Comparison of ENCODE assay signal across 1 cellular context in the genomic region with DNA sequence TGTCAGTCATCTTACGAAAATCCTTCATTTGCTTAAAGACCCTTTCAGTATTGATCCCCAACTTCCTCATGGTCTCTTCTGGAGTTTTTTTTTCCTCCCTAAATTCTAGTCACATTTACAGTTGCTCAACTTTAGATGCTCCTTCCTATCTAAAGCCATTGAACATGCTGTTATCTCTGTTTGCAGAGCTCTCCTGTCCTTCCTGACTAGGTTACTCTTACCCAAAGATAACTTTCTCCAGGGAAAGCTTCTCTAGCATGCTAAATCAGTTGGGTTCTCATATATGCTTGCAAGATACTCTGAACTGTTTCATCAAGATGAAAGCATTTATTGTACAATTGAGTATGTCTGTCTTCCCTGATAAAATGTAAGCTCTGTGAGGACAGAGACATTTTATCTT.
TF ChIP-seq lines count a peak whose summit lies in the region.

No MANE protein-coding gene starts in this region.

TF ChIP-seq in GM23338, 12 proteins besides CTCF, POLR2A, EP300 and RAD21 (continued from another document):
- TF ChIP-seq, protein P1, sequence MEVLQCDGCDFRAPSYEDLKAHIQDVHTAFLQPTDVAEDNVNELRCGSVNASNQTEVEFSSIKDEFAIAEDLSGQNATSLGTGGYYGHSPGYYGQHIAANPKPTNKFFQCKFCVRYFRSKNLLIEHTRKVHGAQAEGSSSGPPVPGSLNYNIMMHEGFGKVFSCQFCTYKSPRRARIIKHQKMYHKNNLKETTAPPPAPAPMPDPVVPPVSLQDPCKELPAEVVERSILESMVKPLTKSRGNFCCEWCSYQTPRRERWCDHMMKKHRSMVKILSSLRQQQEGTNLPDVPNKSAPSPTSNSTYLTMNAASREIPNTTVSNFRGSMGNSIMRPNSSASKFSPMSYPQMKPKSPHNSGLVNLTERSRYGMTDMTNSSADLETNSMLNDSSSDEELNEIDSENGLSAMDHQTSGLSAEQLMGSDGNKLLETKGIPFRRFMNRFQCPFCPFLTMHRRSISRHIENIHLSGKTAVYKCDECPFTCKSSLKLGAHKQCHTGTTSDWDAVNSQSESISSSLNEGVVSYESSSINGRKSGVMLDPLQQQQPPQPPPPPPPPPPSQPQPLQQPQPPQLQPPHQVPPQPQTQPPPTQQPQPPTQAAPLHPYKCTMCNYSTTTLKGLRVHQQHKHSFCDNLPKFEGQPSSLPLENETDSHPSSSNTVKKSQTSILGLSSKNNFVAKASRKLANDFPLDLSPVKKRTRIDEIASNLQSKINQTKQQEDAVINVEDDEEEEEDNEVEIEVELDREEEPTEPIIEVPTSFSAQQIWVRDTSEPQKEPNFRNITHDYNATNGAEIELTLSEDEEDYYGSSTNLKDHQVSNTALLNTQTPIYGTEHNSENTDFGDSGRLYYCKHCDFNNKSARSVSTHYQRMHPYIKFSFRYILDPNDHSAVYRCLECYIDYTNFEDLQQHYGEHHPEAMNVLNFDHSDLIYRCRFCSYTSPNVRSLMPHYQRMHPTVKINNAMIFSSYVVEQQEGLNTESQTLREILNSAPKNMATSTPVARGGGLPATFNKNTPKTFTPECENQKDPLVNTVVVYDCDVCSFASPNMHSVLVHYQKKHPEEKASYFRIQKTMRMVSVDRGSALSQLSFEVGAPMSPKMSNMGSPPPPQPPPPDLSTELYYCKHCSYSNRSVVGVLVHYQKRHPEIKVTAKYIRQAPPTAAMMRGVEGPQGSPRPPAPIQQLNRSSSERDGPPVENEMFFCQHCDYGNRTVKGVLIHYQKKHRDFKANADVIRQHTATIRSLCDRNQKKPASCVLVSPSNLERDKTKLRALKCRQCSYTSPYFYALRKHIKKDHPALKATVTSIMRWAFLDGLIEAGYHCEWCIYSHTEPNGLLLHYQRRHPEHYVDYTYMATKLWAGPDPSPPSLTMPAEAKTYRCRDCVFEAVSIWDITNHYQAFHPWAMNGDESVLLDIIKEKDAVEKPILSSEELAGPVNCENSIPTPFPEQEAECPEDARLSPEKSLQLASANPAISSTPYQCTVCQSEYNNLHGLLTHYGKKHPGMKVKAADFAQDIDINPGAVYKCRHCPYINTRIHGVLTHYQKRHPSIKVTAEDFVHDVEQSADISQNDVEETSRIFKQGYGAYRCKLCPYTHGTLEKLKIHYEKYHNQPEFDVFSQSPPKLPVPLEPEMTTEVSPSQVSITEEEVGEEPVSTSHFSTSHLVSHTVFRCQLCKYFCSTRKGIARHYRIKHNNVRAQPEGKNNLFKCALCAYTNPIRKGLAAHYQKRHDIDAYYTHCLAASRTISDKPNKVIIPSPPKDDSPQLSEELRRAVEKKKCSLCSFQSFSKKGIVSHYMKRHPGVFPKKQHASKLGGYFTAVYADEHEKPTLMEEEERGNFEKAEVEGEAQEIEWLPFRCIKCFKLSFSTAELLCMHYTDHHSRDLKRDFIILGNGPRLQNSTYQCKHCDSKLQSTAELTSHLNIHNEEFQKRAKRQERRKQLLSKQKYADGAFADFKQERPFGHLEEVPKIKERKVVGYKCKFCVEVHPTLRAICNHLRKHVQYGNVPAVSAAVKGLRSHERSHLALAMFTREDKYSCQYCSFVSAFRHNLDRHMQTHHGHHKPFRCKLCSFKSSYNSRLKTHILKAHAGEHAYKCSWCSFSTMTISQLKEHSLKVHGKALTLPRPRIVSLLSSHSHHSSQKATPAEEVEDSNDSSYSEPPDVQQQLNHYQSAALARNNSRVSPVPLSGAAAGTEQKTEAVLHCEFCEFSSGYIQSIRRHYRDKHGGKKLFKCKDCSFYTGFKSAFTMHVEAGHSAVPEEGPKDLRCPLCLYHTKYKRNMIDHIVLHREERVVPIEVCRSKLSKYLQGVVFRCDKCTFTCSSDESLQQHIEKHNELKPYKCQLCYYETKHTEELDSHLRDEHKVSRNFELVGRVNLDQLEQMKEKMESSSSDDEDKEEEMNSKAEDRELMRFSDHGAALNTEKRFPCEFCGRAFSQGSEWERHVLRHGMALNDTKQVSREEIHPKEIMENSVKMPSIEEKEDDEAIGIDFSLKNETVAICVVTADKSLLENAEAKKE (CRISPR knock-in tag; IDR thresholded peaks at IDR 0.05) = no peak
- TF ChIP-seq, protein P2, sequence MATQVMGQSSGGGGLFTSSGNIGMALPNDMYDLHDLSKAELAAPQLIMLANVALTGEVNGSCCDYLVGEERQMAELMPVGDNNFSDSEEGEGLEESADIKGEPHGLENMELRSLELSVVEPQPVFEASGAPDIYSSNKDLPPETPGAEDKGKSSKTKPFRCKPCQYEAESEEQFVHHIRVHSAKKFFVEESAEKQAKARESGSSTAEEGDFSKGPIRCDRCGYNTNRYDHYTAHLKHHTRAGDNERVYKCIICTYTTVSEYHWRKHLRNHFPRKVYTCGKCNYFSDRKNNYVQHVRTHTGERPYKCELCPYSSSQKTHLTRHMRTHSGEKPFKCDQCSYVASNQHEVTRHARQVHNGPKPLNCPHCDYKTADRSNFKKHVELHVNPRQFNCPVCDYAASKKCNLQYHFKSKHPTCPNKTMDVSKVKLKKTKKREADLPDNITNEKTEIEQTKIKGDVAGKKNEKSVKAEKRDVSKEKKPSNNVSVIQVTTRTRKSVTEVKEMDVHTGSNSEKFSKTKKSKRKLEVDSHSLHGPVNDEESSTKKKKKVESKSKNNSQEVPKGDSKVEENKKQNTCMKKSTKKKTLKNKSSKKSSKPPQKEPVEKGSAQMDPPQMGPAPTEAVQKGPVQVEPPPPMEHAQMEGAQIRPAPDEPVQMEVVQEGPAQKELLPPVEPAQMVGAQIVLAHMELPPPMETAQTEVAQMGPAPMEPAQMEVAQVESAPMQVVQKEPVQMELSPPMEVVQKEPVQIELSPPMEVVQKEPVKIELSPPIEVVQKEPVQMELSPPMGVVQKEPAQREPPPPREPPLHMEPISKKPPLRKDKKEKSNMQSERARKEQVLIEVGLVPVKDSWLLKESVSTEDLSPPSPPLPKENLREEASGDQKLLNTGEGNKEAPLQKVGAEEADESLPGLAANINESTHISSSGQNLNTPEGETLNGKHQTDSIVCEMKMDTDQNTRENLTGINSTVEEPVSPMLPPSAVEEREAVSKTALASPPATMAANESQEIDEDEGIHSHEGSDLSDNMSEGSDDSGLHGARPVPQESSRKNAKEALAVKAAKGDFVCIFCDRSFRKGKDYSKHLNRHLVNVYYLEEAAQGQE (IDR thresholded peaks at IDR 0.05; ENCODE audit: unreplicated experiment) = no peak
- no peak for TF ChIP-seq EZH2phosphoT487 (IDR thresholded peaks at IDR 0.05; ENCODE audit: unreplicated experiment)
